ENCODE assay signal across 8 cellular contexts in genomic region chr1:161166669-161167548, GRCh38. TPM values are rescaled to one million over a fixed set of nuclear protein-coding genes. Genes with fewer than 3 reads are reported as not detected.
A peak's percentile ranks its signal among the peaks of the same experiment; 100 is the strongest.
DNase-seq lines count a peak whose midpoint lies in the region; ATAC-seq, FAIRE-seq and TF ChIP-seq lines count a peak whose summit lies in the region.

No MANE protein-coding gene starts in this region.

- peak overlapping the region; percentile 90 for H3K4me3 Mint-ChIP-seq in activated naive CD4-positive, alpha-beta T cell treated with anti-CD3 and anti-CD28 coated beads, Interleukin-2, amount 50 U/mL, for 24 hours

- TF ChIP-seq CTCF in K562 (IDR thresholded peaks at IDR 0.05 in 2 of 3, conservative IDR thresholded peaks at IDR 0.05 in 1 of 3; ENCODE audit: insufficient read depth in 2 of 3, low read depth in 1 of 3, low read length in 3 of 3) = 0 out of 6 replicates have a peak, but pooled peaks of 1 of the 3 experiments have one; percentile 13

- ATAC-seq in K562 = peak; percentile 59
- no peak for ATAC-seq in GM21360 (IDR thresholded peaks at IDR 0.05; ENCODE audit: unreplicated experiment)

- no peak for TF ChIP-seq POLR2A in K562 (conservative IDR thresholded peaks at IDR 0.05)

- peaks cover 49% of the 10 kb centered on the region for H3K79me2 ChIP-seq in K562 (ENCODE audit: control insufficient read depth, insufficient read depth, low read length)

- peak overlapping the region; percentile 55 for H3K4me3 ChIP-seq in K562
- H3K4me3 ChIP-seq in thymus (ENCODE audit: low read length) = peak overlapping the region; percentile 62

- H3K9me3 Mint-ChIP-seq in activated naive CD4-positive, alpha-beta T cell treated with anti-CD3 and anti-CD28 coated beads, Interleukin-2, amount 50 U/mL, for 24 hours = no peaks in the 10 kb centered on the region

- CTCF ChIA-PET in K562 (lab: Yijun Ruan, JAX; ENCODE audit: low intra/inter-chr PET ratio) = no interaction called here

- H3K36me3 Mint-ChIP-seq in activated naive CD4-positive, alpha-beta T cell treated with anti-CD3 and anti-CD28 coated beads, Interleukin-2, amount 50 U/mL, for 24 hours = peaks cover 7% of the 10 kb centered on the region

- H3K36me3 ChIP-seq in K562 (ENCODE audit: control insufficient read depth, insufficient read depth, low read length) = peaks cover 71% of the 10 kb centered on the region
- peaks cover 46% of the 10 kb centered on the region for H3K36me3 ChIP-seq in thymus (ENCODE audit: control insufficient read depth, insufficient read depth)

- POLR2A ChIA-PET in K562 (lab: Yijun Ruan, JAX) = interaction anchor here (0.7 to 4.7 kb wide), 11 partner anchors 8 to 207 kb away, joined by 3 to 33 read pairs (median 4); partner anchors contain the start of genes B4GALT3, DEDD, F11R and NIT1

- H2AFZ ChIP-seq in K562 (ENCODE audit: low read depth, low read length) = peak overlapping the region; percentile 73

- no peak for TF ChIP-seq RAD21 in K562 (CRISPR knock-in tag; conservative IDR thresholded peaks at IDR 0.05 in 1 of 2, IDR thresholded peaks at IDR 0.05 in 1 of 2)

- no peak for DNase-seq in activated naive CD4-positive, alpha-beta T cell (lab: John Stamatoyannopoulos, UW)
- peak; percentile 57 for DNase-seq in NAMALWA (ENCODE audit: low spot score)
- peak in 3 of 4 experiments; percentile 39 to 74 (median 55) for DNase-seq in K562 (ENCODE audit: extremely low read depth in 1 of 4, low spot score in 3 of 4)
- DNase-seq in kidney tubule cell (ENCODE audit: low spot score) = peak; percentile 31
- DNase-seq in HCEC 1CT = no peak

- 2% methylated on average over 21 of the region's 33 CpGs for WGBS in K562 (ENCODE audit: insufficient coverage, low coverage, missing lambda C conversion rate)
- WGBS in thymus = 13% methylated on average over 33 of the region's 33 CpGs

- H3K9me3 ChIP-seq in K562 (replicated peaks; ENCODE audit: control insufficient read depth, insufficient read depth, low read depth, low read length) (no peaks in the 10 kb centered on the region), thymus (ENCODE audit: control insufficient read depth) (no peaks in the 10 kb centered on the region)

- no peaks in the 10 kb centered on the region for H3K27me3 Mint-ChIP-seq in activated naive CD4-positive, alpha-beta T cell treated with anti-CD3 and anti-CD28 coated beads, Interleukin-2, amount 50 U/mL, for 24 hours

- no peaks in the 10 kb centered on the region for H3K9me1 ChIP-seq in K562 (ENCODE audit: control insufficient read depth, insufficient read depth, low read length)

- peak overlapping the region; percentile 56 for H3K27ac Mint-ChIP-seq in activated naive CD4-positive, alpha-beta T cell treated with anti-CD3 and anti-CD28 coated beads, Interleukin-2, amount 50 U/mL, for 24 hours

- no peak for TF ChIP-seq EP300 in K562 (IDR thresholded peaks at IDR 0.05; ENCODE audit: low read length)

- peak; percentile 42 for FAIRE-seq in K562 (lab: Jason Lieb, UNC)

- intact Hi-C loops in K562 (cut with micrococcal nuclease) = loop anchor here (1.0 to 5.0 kb wide), 3 partner anchors 10 to 48 kb away; partner anchors contain the start of genes B4GALT3, DEDD, NIT1 and PFDN2

- BruUV-seq in K562 (replicated peaks; lab: Mats Ljungman, UMichigan) = TSS peak; percentile 36

- H4K20me1 ChIP-seq in K562 (replicated peaks; ENCODE audit: control insufficient read depth, insufficient read depth, low read length) = no peaks in the 10 kb centered on the region

- peaks cover 52% of the 10 kb centered on the region for H3K4me1 Mint-ChIP-seq in activated naive CD4-positive, alpha-beta T cell treated with anti-CD3 and anti-CD28 coated beads, Interleukin-2, amount 50 U/mL, for 24 hours

- H3K27me3 ChIP-seq in K562 (ENCODE audit: control insufficient read depth in 2 of 2, insufficient read depth in 2 of 2, low read length in 2 of 2) = no peaks in the 10 kb centered on the region
- H3K27me3 ChIP-seq in thymus (ENCODE audit: control insufficient read depth, insufficient read depth) = no peaks in the 10 kb centered on the region

- H3K27ac ChIP-seq in K562 (ENCODE audit: extremely low read depth, low read depth, low read length) (peak overlapping the region; percentile 83), thymus (ENCODE audit: low read depth) (peak overlapping the region; percentile 58)

- peak overlapping the region; percentile 86 to 92 for H3K9ac ChIP-seq in K562 (ENCODE audit: insufficient read depth in 1 of 2, low read depth in 2 of 2, low read length in 2 of 2)

- peaks cover 46 to 67% of the 10 kb centered on the region in 2 experiments for H3K4me1 ChIP-seq in K562 (replicated peaks in 1 of 2; ENCODE audit: control insufficient read depth in 2 of 2, insufficient read depth in 2 of 2, low read length in 2 of 2)
- H3K4me1 ChIP-seq in thymus (ENCODE audit: control insufficient read depth, insufficient read depth, low read length) = peaks cover 12% of the 10 kb centered on the region

- in situ Hi-C loops in K562 (cut with MboI) = no loop called here

- peak overlapping the region; percentile 95 for H3K4me2 ChIP-seq in K562 (ENCODE audit: insufficient read depth, low read length)

RNA-seq across cellular contexts. Expression of gene PPOX, which starts 0.7 kb away (rescaled TPM):
- 111 and 182 TPM in 2 replicates for total RNA-seq in K562 (2011; cell fraction: chromatin; rRNA removed; ENCODE audit: low replicate concordance)
- 117 TPM in 2 replicates for total RNA-seq in K562 (2011; cell fraction: nucleolus; rRNA removed)
- total RNA-seq in K562 (2011; cell fraction: nucleoplasm; rRNA removed) = 116 and 129 TPM in 2 replicates
- total RNA-seq in K562 (2014; rRNA removed) = 45.9 and 66.7 TPM in 2 replicates
- 33.1 and 36.1 TPM in 2 replicates for total RNA-seq in K562 (2014; rRNA removed; fragmentation: Illumina TruSeq; extraction: Trizol)
- total RNA-seq in K562 (2015; rRNA removed; fragmentation: Illumina TruSeq; extraction: Trizol) = 22.1 and 24.9 TPM in 2 replicates
- 48.5 TPM in 2 replicates for total RNA-seq in K562 (2021)
- polyA plus RNA-seq in K562 (2011; rRNA removed) = 57.1 and 98.3 TPM in 2 replicates
- 56.7 and 63.8 TPM in 2 replicates for polyA plus RNA-seq in K562 (2011; cell fraction: cytosol; rRNA removed)
- 357 and 442 TPM in 2 replicates for polyA plus RNA-seq in K562 (2011; cell fraction: nucleus; rRNA removed)
- 44.3 and 62.8 TPM in 2 replicates for polyA plus RNA-seq in K562 (2012)
- polyA plus RNA-seq in K562 (2014; fragmentation: Illumina TruSeq; extraction: Trizol) = 35.4 and 38.9 TPM in 2 replicates
- 10 to 100 TPM; 17.0 to 31.1 TPM for polyA plus RNA-seq in K562 (2014; fragmentation: Nextera tagmentation; extraction: Ambion mirVana)
- 55.4 and 81.8 TPM in 2 replicates for polyA plus RNA-seq in K562 (2014; rRNA removed)
- 22.0 and 25.5 TPM in 2 replicates for polyA minus RNA-seq in K562 (2011; rRNA and poly(A)+ RNA removed)
- 12.2 and 28.6 TPM in 2 replicates for polyA minus RNA-seq in K562 (2011; cell fraction: cytosol; rRNA and poly(A)+ RNA removed)
- 34.2 and 56.1 TPM in 2 replicates for polyA minus RNA-seq in K562 (2011; cell fraction: nucleus; rRNA and poly(A)+ RNA removed)
- polyA plus RNA-seq in thymus = 50.4 TPM

RNA-seq across cellular contexts. Expression of gene USP21, which starts 7.6 kb away (rescaled TPM):
- 83.0 and 141 TPM in 2 replicates for total RNA-seq in K562 (2011; cell fraction: chromatin; rRNA removed; ENCODE audit: low replicate concordance)
- total RNA-seq in K562 (2011; cell fraction: nucleolus; rRNA removed) = 82.2 and 86.2 TPM in 2 replicates
- total RNA-seq in K562 (2011; cell fraction: nucleoplasm; rRNA removed) = 77.2 and 80.0 TPM in 2 replicates
- 21.6 and 25.7 TPM in 2 replicates for total RNA-seq in K562 (2014; rRNA removed)
- total RNA-seq in K562 (2014; rRNA removed; fragmentation: Illumina TruSeq; extraction: Trizol) = 4.9 and 5.1 TPM in 2 replicates
- 7.2 and 9.5 TPM in 2 replicates for total RNA-seq in K562 (2015; rRNA removed; fragmentation: Illumina TruSeq; extraction: Trizol)
- total RNA-seq in K562 (2021) = 41.7 and 42.7 TPM in 2 replicates
- 22.9 and 38.9 TPM in 2 replicates for polyA plus RNA-seq in K562 (2011; rRNA removed)
- polyA plus RNA-seq in K562 (2011; cell fraction: cytosol; rRNA removed) = 42.3 and 59.0 TPM in 2 replicates
- 238 and 248 TPM in 2 replicates for polyA plus RNA-seq in K562 (2011; cell fraction: nucleus; rRNA removed)
- polyA plus RNA-seq in K562 (2012) = 26.7 and 40.5 TPM in 2 replicates
- polyA plus RNA-seq in K562 (2014; fragmentation: Illumina TruSeq; extraction: Trizol) = 44.9 and 52.4 TPM in 2 replicates
- 10 to 100 TPM; 14.7 to 14.8 TPM for polyA plus RNA-seq in K562 (2014; fragmentation: Nextera tagmentation; extraction: Ambion mirVana)
- 35.4 and 39.3 TPM in 2 replicates for polyA plus RNA-seq in K562 (2014; rRNA removed)
- polyA minus RNA-seq in K562 (2011; rRNA and poly(A)+ RNA removed) = 13.3 and 16.3 TPM in 2 replicates
- 15.9 and 25.0 TPM in 2 replicates for polyA minus RNA-seq in K562 (2011; cell fraction: cytosol; rRNA and poly(A)+ RNA removed)
- 42.5 and 75.6 TPM in 2 replicates for polyA minus RNA-seq in K562 (2011; cell fraction: nucleus; rRNA and poly(A)+ RNA removed)
- polyA plus RNA-seq in thymus = 23.4 TPM

RNA-seq across cellular contexts. Expression of gene B4GALT3, which starts 10.4 kb away (rescaled TPM):
- total RNA-seq in K562 (2011; cell fraction: chromatin; rRNA removed; ENCODE audit: low replicate concordance) = 57.0 and 113 TPM in 2 replicates
- 102 and 112 TPM in 2 replicates for total RNA-seq in K562 (2011; cell fraction: nucleolus; rRNA removed)
- 89.3 and 101 TPM in 2 replicates for total RNA-seq in K562 (2011; cell fraction: nucleoplasm; rRNA removed)
- 37.1 and 68.3 TPM in 2 replicates for total RNA-seq in K562 (2014; rRNA removed)
- total RNA-seq in K562 (2014; rRNA removed; fragmentation: Illumina TruSeq; extraction: Trizol) = 32.0 TPM in 2 replicates
- 38.0 and 41.2 TPM in 2 replicates for total RNA-seq in K562 (2015; rRNA removed; fragmentation: Illumina TruSeq; extraction: Trizol)
- total RNA-seq in K562 (2021) = 57.6 and 59.9 TPM in 2 replicates
- 31.2 and 48.5 TPM in 2 replicates for polyA plus RNA-seq in K562 (2011; rRNA removed)
- 49.7 and 72.8 TPM in 2 replicates for polyA plus RNA-seq in K562 (2011; cell fraction: cytosol; rRNA removed)
- 118 and 168 TPM in 2 replicates for polyA plus RNA-seq in K562 (2011; cell fraction: nucleus; rRNA removed)
- 52.6 and 67.1 TPM in 2 replicates for polyA plus RNA-seq in K562 (2012)
- 82.0 and 85.4 TPM in 2 replicates for polyA plus RNA-seq in K562 (2014; fragmentation: Illumina TruSeq; extraction: Trizol)
- 100 to 1,000 TPM in 1 of 2 experiments, 10 to 100 TPM in 1; 46.1 to 103 TPM for polyA plus RNA-seq in K562 (2014; fragmentation: Nextera tagmentation; extraction: Ambion mirVana)
- 50.7 and 66.4 TPM in 2 replicates for polyA plus RNA-seq in K562 (2014; rRNA removed)
- polyA minus RNA-seq in K562 (2011; rRNA and poly(A)+ RNA removed) = 15.4 and 16.3 TPM in 2 replicates
- polyA minus RNA-seq in K562 (2011; cell fraction: cytosol; rRNA and poly(A)+ RNA removed) = 25.1 and 26.1 TPM in 2 replicates
- polyA minus RNA-seq in K562 (2011; cell fraction: nucleus; rRNA and poly(A)+ RNA removed) = 21.9 and 28.3 TPM in 2 replicates
- polyA plus RNA-seq in thymus = 32.0 TPM

RNA-seq across cellular contexts. Expression of gene UFC1, which starts 13.1 kb away (rescaled TPM):
- 38.3 and 47.8 TPM in 2 replicates for total RNA-seq in K562 (2011; cell fraction: chromatin; rRNA removed; ENCODE audit: low replicate concordance)
- total RNA-seq in K562 (2011; cell fraction: nucleolus; rRNA removed) = 27.1 and 28.9 TPM in 2 replicates
- total RNA-seq in K562 (2011; cell fraction: nucleoplasm; rRNA removed) = 45.8 and 57.9 TPM in 2 replicates
- 97.1 and 112 TPM in 2 replicates for total RNA-seq in K562 (2014; rRNA removed)
- total RNA-seq in K562 (2014; rRNA removed; fragmentation: Illumina TruSeq; extraction: Trizol) = 151 TPM in 2 replicates
- total RNA-seq in K562 (2015; rRNA removed; fragmentation: Illumina TruSeq; extraction: Trizol) = 165 and 167 TPM in 2 replicates
- 92.8 and 94.2 TPM in 2 replicates for total RNA-seq in K562 (2021)
- 161 and 166 TPM in 2 replicates for polyA plus RNA-seq in K562 (2011; rRNA removed)
- polyA plus RNA-seq in K562 (2011; cell fraction: cytosol; rRNA removed) = 91.4 and 190 TPM in 2 replicates
- 39.8 and 76.0 TPM in 2 replicates for polyA plus RNA-seq in K562 (2011; cell fraction: nucleus; rRNA removed)
- polyA plus RNA-seq in K562 (2012) = 124 and 155 TPM in 2 replicates
- 167 and 190 TPM in 2 replicates for polyA plus RNA-seq in K562 (2014; fragmentation: Illumina TruSeq; extraction: Trizol)
- polyA plus RNA-seq in K562 (2014; fragmentation: Nextera tagmentation; extraction: Ambion mirVana) = 100 to 1,000 TPM; 213 to 220 TPM
- 113 and 143 TPM in 2 replicates for polyA plus RNA-seq in K562 (2014; rRNA removed)
- polyA minus RNA-seq in K562 (2011; rRNA and poly(A)+ RNA removed) = 154 and 155 TPM in 2 replicates
- 56.1 and 62.8 TPM in 2 replicates for polyA minus RNA-seq in K562 (2011; cell fraction: cytosol; rRNA and poly(A)+ RNA removed)
- 16.7 and 35.9 TPM in 2 replicates for polyA minus RNA-seq in K562 (2011; cell fraction: nucleus; rRNA and poly(A)+ RNA removed)
- polyA plus RNA-seq in thymus = 118 TPM

RNA-seq across cellular contexts. Expression of gene ADAMTS4, which starts 31.9 kb away (rescaled TPM):
- total RNA-seq in K562 (2011; cell fraction: chromatin; rRNA removed; ENCODE audit: low replicate concordance) = 2.7 and 5.1 TPM in 2 replicates
- total RNA-seq in K562 (2011; cell fraction: nucleolus; rRNA removed) = 2.5 and 5.8 TPM in 2 replicates
- total RNA-seq in K562 (2011; cell fraction: nucleoplasm; rRNA removed) = 1.9 and 2.9 TPM in 2 replicates
- 0.41 and 1.1 TPM in 2 replicates for total RNA-seq in K562 (2014; rRNA removed)
- 0.29 and 0.32 TPM in 2 replicates for total RNA-seq in K562 (2014; rRNA removed; fragmentation: Illumina TruSeq; extraction: Trizol)
- 0.18 and 0.41 TPM in 2 replicates for total RNA-seq in K562 (2015; rRNA removed; fragmentation: Illumina TruSeq; extraction: Trizol)
- total RNA-seq in K562 (2021) = 1.5 and 3.7 TPM in 2 replicates
- polyA plus RNA-seq in K562 (2011; rRNA removed) = 0.27 and 0.45 TPM in 2 replicates
- polyA plus RNA-seq in K562 (2011; cell fraction: cytosol; rRNA removed) = 0.24 and 0.57 TPM in 2 replicates
- 0.39 and 0.98 TPM in 2 replicates for polyA plus RNA-seq in K562 (2011; cell fraction: nucleus; rRNA removed)
- polyA plus RNA-seq in K562 (2012) = 0.76 and 0.78 TPM in 2 replicates
- polyA plus RNA-seq in K562 (2014; fragmentation: Illumina TruSeq; extraction: Trizol) = 0.52 and 1.6 TPM in 2 replicates
- polyA plus RNA-seq in K562 (2014; fragmentation: Nextera tagmentation; extraction: Ambion mirVana) = under 1 TPM; 0.07 to 0.13 TPM
- polyA plus RNA-seq in K562 (2014; rRNA removed) = 0.58 and 0.85 TPM in 2 replicates
- 0.12 and 0.95 TPM in 2 replicates for polyA minus RNA-seq in K562 (2011; rRNA and poly(A)+ RNA removed)
- polyA minus RNA-seq in K562 (2011; cell fraction: cytosol; rRNA and poly(A)+ RNA removed) = 2.6 TPM in 1 of 2 replicates, not detected in the other
- polyA minus RNA-seq in K562 (2011; cell fraction: nucleus; rRNA and poly(A)+ RNA removed) = 1.1 and 1.9 TPM in 2 replicates
- 3.0 TPM for polyA plus RNA-seq in thymus

Comparison
In these comparisons a context has a peak if more than half of its experiments do, and no peak if none do; other contexts are left out.
1. DNase-seq: peak in NAMALWA (single experiment), K562 (3 of 4) and kidney tubule cell (single experiment); none in activated naive CD4-positive, alpha-beta T cell (0 of 4) and HCEC 1CT (single experiment).